ENCODE assay signal across 19 cellular contexts in genomic region chr19:35773020-35773809, GRCh38. TPM values are rescaled to one million over a fixed set of nuclear protein-coding genes. Genes with fewer than 3 reads are reported as not detected.
DNase-seq lines count a peak whose midpoint lies in the region; ATAC-seq, FAIRE-seq and TF ChIP-seq lines count a peak whose summit lies in the region.
"Had no signal": no experiment of that assay in that cellular context is flagged by ENCODE, and none has a peak within 500 bp of the region (broad histone marks: within the 10 kb centered on the region; RNA-seq: fewer than 3 reads in every experiment).

No MANE protein-coding gene starts in this region.

- ATAC-seq in IMR-90 (ENCODE audit: low read depth), result no peak
- no peak for ATAC-seq in K562
- no peak for ATAC-seq in HG03135 (IDR thresholded peaks at IDR 0.05; ENCODE audit: unreplicated experiment)
- ATAC-seq: pancreas, sciatic nerve, T-cell had no signal

- H2BK5ac ChIP-seq in IMR-90 (ENCODE audit: low read depth, low read length, poor library complexity, severe bottlenecking), result no peak overlapping the region

- no peak overlapping the region for H3K18ac ChIP-seq in IMR-90 (ENCODE audit: low read depth, low read length)

- no peak overlapping the region for H2BK15ac ChIP-seq in IMR-90 (ENCODE audit: low read depth, low read length)

- H4K20me1 ChIP-seq in IMR-90 (ENCODE audit: insufficient read depth, low read length), result no peaks in the 10 kb centered on the region
- H4K20me1 ChIP-seq in K562 (replicated peaks; ENCODE audit: control insufficient read depth, insufficient read depth, low read length), result no peaks in the 10 kb centered on the region; the same call in 1 of the 2 replicates

- H2BK120ac ChIP-seq in IMR-90 (ENCODE audit: low read depth, low read length), result no peak overlapping the region

- no peak overlapping the region for H3K4me2 ChIP-seq in IMR-90 (ENCODE audit: low read depth, low read length)
- H3K4me2 ChIP-seq in K562 (ENCODE audit: insufficient read depth, low read length), result no peak overlapping the region

- dilution Hi-C loops in IMR-90 (cut with HindIII; ENCODE audit: low sequenced_read_pairs, unreplicated experiment), result no loop called here

- in situ Hi-C loops in IMR-90 (cut with MboI; ENCODE audit: low sequenced_read_pairs) (no loop called here), K562 (cut with MboI) (no loop called here)

- H2AK9ac ChIP-seq in IMR-90 (replicated peaks; ENCODE audit: low read depth, low read length, poor library complexity), result no peak overlapping the region

- H3K79me1 ChIP-seq in IMR-90 (ENCODE audit: low read depth in 1 of 2, low read length in 2 of 2), result peaks cover 7 to 18% of the 10 kb centered on the region in 2 experiments

- H3K4me3 ChIP-seq in AG10803 (ENCODE audit: low read length) (no peak overlapping the region), IMR-90 (ENCODE audit: insufficient read depth, low read depth, low read length) (no peak overlapping the region), K562 (no peak overlapping the region)
- H3K4me3 ChIP-seq: coronary artery, pancreas, upper lobe of left lung had no signal

- H3K9me1 ChIP-seq in IMR-90 (ENCODE audit: insufficient read depth, low read length) (peaks cover 6% of the 10 kb centered on the region; the same call in 1 of the 2 replicates), K562 (ENCODE audit: control insufficient read depth, insufficient read depth, low read length) (peaks cover 3% of the 10 kb centered on the region)

- no peaks in the 10 kb centered on the region for H3K27me3 Mint-ChIP-seq in Calu3 (ENCODE audit: unreplicated experiment)
- H3K27me3 Mint-ChIP-seq: stimulated activated naive CD8-positive, alpha-beta T cell treated with anti-CD3 and anti-CD28 coated beads, Interleukin-15, Interleukin-2, amounts not matched to agents 100 ng/mL and 50 ng/mL, for 24 hours; T-cell had no signal

- no peak overlapping the region for H2BK20ac ChIP-seq in IMR-90 (ENCODE audit: low read depth, low read length)

- TF ChIP-seq RAD21 in IMR-90 (IDR thresholded peaks at IDR 0.05; ENCODE audit: low read length), result no peak
- TF ChIP-seq RAD21 in K562 (CRISPR knock-in tag; conservative IDR thresholded peaks at IDR 0.05 in 1 of 2, IDR thresholded peaks at IDR 0.05 in 1 of 2), result no peak

- H3K4me1 Mint-ChIP-seq in Calu3 (ENCODE audit: low read depth, unreplicated experiment), result peaks cover 13% of the 10 kb centered on the region

- no peak overlapping the region for H2AK5ac ChIP-seq in IMR-90 (ENCODE audit: low read depth, low read length)

- H3K4me3 Mint-ChIP-seq in Calu3 (ENCODE audit: low read depth, unreplicated experiment), result no peak overlapping the region

- H3K4ac ChIP-seq in IMR-90 (ENCODE audit: low read depth, low read length), result no peak overlapping the region

- intact Hi-C loops in IMR-90 (cut with micrococcal nuclease) (no loop called here), K562 (cut with micrococcal nuclease) (no loop called here), Calu3 (cut with micrococcal nuclease; ENCODE audit: unreplicated experiment) (no loop called here)

- H3K4me1 ChIP-seq in IMR-90 (ENCODE audit: control insufficient read depth, insufficient read depth, low read length) (peaks cover 6% of the 10 kb centered on the region), K562 (replicated peaks in 1 of 2; ENCODE audit: control insufficient read depth in 2 of 2, insufficient read depth in 2 of 2, low read length in 2 of 2) (peaks cover 10 to 25% of the 10 kb centered on the region in 2 experiments)
- H3K4me1 ChIP-seq: pancreas had no signal

- 67% methylated on average over 1 of the region's 9 CpGs; no CpG with 5 or more reads in 1 of the 2 experiments for WGBS in IMR-90 (ENCODE audit: extremely low coverage in 2 of 2, insufficient read length in 1 of 2), 2 experiments
- 16% methylated on average over 9 of the region's 9 CpGs for WGBS in K562 (ENCODE audit: insufficient coverage, low coverage, missing lambda C conversion rate)

- H2AFZ ChIP-seq in IMR-90 (replicated peaks; ENCODE audit: low read length, poor library complexity) (no peak overlapping the region), K562 (ENCODE audit: low read depth, low read length) (no peak overlapping the region)

- H3K27ac ChIP-seq in IMR-90 (ENCODE audit: insufficient read depth, low read length) (no peak overlapping the region), K562 (ENCODE audit: extremely low read depth, low read depth, low read length) (no peak overlapping the region)
- H3K27ac ChIP-seq: coronary artery, pancreas, upper lobe of left lung had no signal

- no peak overlapping the region for H4K8ac ChIP-seq in IMR-90 (ENCODE audit: low read depth in 2 of 2, low read length in 2 of 2)

- no peak overlapping the region for H3K14ac ChIP-seq in IMR-90 (replicated peaks; ENCODE audit: low read depth, low read length)

- POLR2A ChIA-PET in IMR-90 (lab: Charles Lee; ENCODE audit: unreplicated experiment), result no interaction called here
- POLR2A ChIA-PET in K562 (lab: Yijun Ruan, JAX), result interaction anchor here (0.6 to 1.4 kb wide), 4 partner anchors 13 to 71 kb away, joined by 3 to 9 read pairs (median 4); partner anchors contain the start of gene HSPB6

- no peak overlapping the region for H4K91ac ChIP-seq in IMR-90 (ENCODE audit: insufficient read depth, low read depth, low read length)

- peak; percentile 23 for FAIRE-seq in K562 (lab: Jason Lieb, UNC)
- FAIRE-seq: D721Med, pancreas had no signal

- H3K56ac ChIP-seq in IMR-90 (ENCODE audit: extremely low read depth, insufficient read depth, low read length), result no peak overlapping the region

- H3K79me2 ChIP-seq in K562 (ENCODE audit: control insufficient read depth, insufficient read depth, low read length), result peaks cover 5% of the 10 kb centered on the region; the same call in 1 of the 3 replicates

- peaks cover 29% of the 10 kb centered on the region for H3K36me3 Mint-ChIP-seq in Calu3 (ENCODE audit: insufficient read depth, unreplicated experiment)

- H3K23ac ChIP-seq in IMR-90 (ENCODE audit: low read depth, low read length), result no peak overlapping the region

- H3K27me3 ChIP-seq in IMR-90 (ENCODE audit: control insufficient read depth, insufficient read depth, low read length) (no peaks in the 10 kb centered on the region), K562 (ENCODE audit: control insufficient read depth in 2 of 2, insufficient read depth in 2 of 2, low read length in 2 of 2) (no peaks in the 10 kb centered on the region)
- H3K27me3 ChIP-seq: pancreas, upper lobe of left lung had no signal

- no peak overlapping the region for H4K5ac ChIP-seq in IMR-90 (ENCODE audit: low read depth, low read length)

- no peaks in the 10 kb centered on the region for H3K9me3 ChIP-seq in IMR-90 (ENCODE audit: control insufficient read depth, insufficient read depth, low read length)
- H3K9me3 ChIP-seq in K562 (replicated peaks; ENCODE audit: control insufficient read depth, insufficient read depth, low read depth, low read length), result no peaks in the 10 kb centered on the region
- H3K9me3 ChIP-seq: pancreas, upper lobe of left lung had no signal

- no peak overlapping the region for H3K27ac Mint-ChIP-seq in Calu3 (ENCODE audit: unreplicated experiment)
- H3K27ac Mint-ChIP-seq: stimulated activated naive CD8-positive, alpha-beta T cell treated with anti-CD3 and anti-CD28 coated beads, Interleukin-15, Interleukin-2, amounts not matched to agents 100 ng/mL and 50 ng/mL, for 24 hours; T-cell had no signal

- H3K36me3 ChIP-seq in IMR-90 (ENCODE audit: control insufficient read depth, insufficient read depth, low read length) (peaks cover 6% of the 10 kb centered on the region; the same call in 1 of the 2 replicates), K562 (ENCODE audit: control insufficient read depth, insufficient read depth, low read length) (peaks cover 12% of the 10 kb centered on the region; the same call in 2 of the 3 replicates)
- H3K36me3 ChIP-seq: pancreas had no signal

- H3K9ac ChIP-seq in IMR-90 (ENCODE audit: low read depth, low read length) (no peak overlapping the region), K562 (ENCODE audit: insufficient read depth in 1 of 2, low read depth in 2 of 2, low read length in 2 of 2) (no peak overlapping the region)

- TF ChIP-seq POLR2A in IMR-90 (IDR thresholded peaks at IDR 0.05; ENCODE audit: low read depth, low read length) (no peak), K562 (conservative IDR thresholded peaks at IDR 0.05) (no peak)

- TF ChIP-seq EP300 in K562 (IDR thresholded peaks at IDR 0.05; ENCODE audit: low read length), result no peak

- peak; percentile 19 for DNase-seq in AG10803 (ENCODE audit: low read depth)
- peak; percentile 23 for DNase-seq in IMR-90
- DNase-seq in K562 (ENCODE audit: extremely low read depth in 1 of 4, low spot score in 3 of 4), result no peak
- peak; percentile 75 for DNase-seq in glomerular visceral epithelial cell (ENCODE audit: extremely low spot score)
- DNase-seq in GM03348 (ENCODE audit: low spot score), result no peak
- no peak for DNase-seq in Calu3
- no peak for DNase-seq in NCI-H2029 treated with DMSO at 0.1 percent for 48 hours (lab: John Stamatoyannopoulos, UW)
- DNase-seq: activated CD4-positive, alpha-beta T cell treated with anti-CD3 and anti-CD28 coated beads, Interleukin-2, amount 50 U/mL, for 1 hour; activated naive CD4-positive, alpha-beta T cell treated with Interleukin-2 at 50 U/mL for 16 hours; AML-193; NCI-H1417 treated with DMSO at 0.1 percent for 48 hours; pancreas; T-cell; upper lobe of left lung had no signal

- TF ChIP-seq CTCF in AG10803 (conservative IDR thresholded peaks at IDR 0.05; ENCODE audit: low read length) (no peak), IMR-90 (conservative IDR thresholded peaks at IDR 0.05; ENCODE audit: low read depth, low read length) (no peak), K562 (IDR thresholded peaks at IDR 0.05 in 2 of 3, conservative IDR thresholded peaks at IDR 0.05 in 1 of 3; ENCODE audit: insufficient read depth in 2 of 3, low read depth in 1 of 3, low read length in 3 of 3) (no peak), Calu3 (IDR thresholded peaks at IDR 0.05; ENCODE audit: unreplicated experiment) (no peak)

- BruUV-seq in IMR-90 (replicated peaks; lab: Mats Ljungman, UMichigan), result no TSS peak
- no TSS peak for BruUV-seq in K562 (replicated peaks; lab: Mats Ljungman, UMichigan)
- no TSS peak for BruUV-seq in Calu3 (replicated peaks; lab: Mats Ljungman, UMichigan)

- CTCF ChIA-PET in IMR-90 (lab: Yijun Ruan, JAX), result no interaction called here
- CTCF ChIA-PET in K562 (lab: Yijun Ruan, JAX; ENCODE audit: low intra/inter-chr PET ratio), result interaction anchor here (0.6 kb wide), 1 partner anchor 13 kb away, joined by 3 read pairs; no protein-coding TSS in a partner anchor
- CTCF ChIA-PET in Calu3 (lab: Charles Lee), result interaction anchor here (1.2 to 1.3 kb wide), 2 partner anchors 46 to 109 kb away, joined by 5 to 6 read pairs; no protein-coding TSS in a partner anchor

- H3K9me3 Mint-ChIP-seq in Calu3 (ENCODE audit: low read depth, unreplicated experiment), result no peaks in the 10 kb centered on the region
- H3K9me3 Mint-ChIP-seq: stimulated activated naive CD8-positive, alpha-beta T cell treated with anti-CD3 and anti-CD28 coated beads, Interleukin-15, Interleukin-2, amounts not matched to agents 100 ng/mL and 50 ng/mL, for 24 hours; T-cell had no signal

RNA-seq across cellular contexts. Expression of gene ARHGAP33, which starts 2.1 kb away (rescaled TPM):
- total RNA-seq in IMR-90 (2012; rRNA removed), result 0.28 and 0.72 TPM in 2 replicates
- 11.9 and 16.3 TPM in 2 replicates for polyA plus RNA-seq in IMR-90 (2012; rRNA removed)
- 2.3 and 4.9 TPM in 2 replicates for polyA plus RNA-seq in IMR-90 (2012; cell fraction: cytosol; rRNA removed)
- 55.1 and 186 TPM in 2 replicates for polyA plus RNA-seq in IMR-90 (2012; cell fraction: nucleus; rRNA removed; ENCODE audit: low replicate concordance)
- 35.5 and 126 TPM in 2 replicates for total RNA-seq in K562 (2011; cell fraction: chromatin; rRNA removed; ENCODE audit: low replicate concordance)
- total RNA-seq in K562 (2011; cell fraction: nucleolus; rRNA removed), result 56.0 and 101 TPM in 2 replicates
- 38.6 and 40.3 TPM in 2 replicates for total RNA-seq in K562 (2011; cell fraction: nucleoplasm; rRNA removed)
- 1.2 and 3.3 TPM in 2 replicates for total RNA-seq in K562 (2014; rRNA removed)
- 0.41 and 1.0 TPM in 2 replicates for total RNA-seq in K562 (2014; rRNA removed; fragmentation: Illumina TruSeq; extraction: Trizol)
- total RNA-seq in K562 (2015; rRNA removed; fragmentation: Illumina TruSeq; extraction: Trizol), result 1.2 and 1.6 TPM in 2 replicates
- total RNA-seq in K562 (2021), result 13.0 and 26.6 TPM in 2 replicates
- polyA plus RNA-seq in K562 (2011; rRNA removed), result 1.9 and 10.4 TPM in 2 replicates
- polyA plus RNA-seq in K562 (2011; cell fraction: cytosol; rRNA removed), result 3.1 and 4.1 TPM in 2 replicates
- polyA plus RNA-seq in K562 (2011; cell fraction: nucleus; rRNA removed), result 68.3 and 69.9 TPM in 2 replicates
- polyA plus RNA-seq in K562 (2012), result 39.5 and 41.4 TPM in 2 replicates
- polyA plus RNA-seq in K562 (2014; fragmentation: Illumina TruSeq; extraction: Trizol), result 4.9 and 10.3 TPM in 2 replicates
- under 1 TPM in 1 of 2 experiments, not detected in 1; 0.06 TPM for polyA plus RNA-seq in K562 (2014; fragmentation: Nextera tagmentation; extraction: Ambion mirVana)
- 11.1 and 14.9 TPM in 2 replicates for polyA plus RNA-seq in K562 (2014; rRNA removed)
- polyA minus RNA-seq in K562 (2011; rRNA and poly(A)+ RNA removed), result 3.1 and 5.0 TPM in 2 replicates
- 2.6 and 4.1 TPM in 2 replicates for polyA minus RNA-seq in K562 (2011; cell fraction: cytosol; rRNA and poly(A)+ RNA removed)
- 21.0 and 24.0 TPM in 2 replicates for polyA minus RNA-seq in K562 (2011; cell fraction: nucleus; rRNA and poly(A)+ RNA removed)
- total RNA-seq in Calu3 (2022), result 16.8 and 27.0 TPM in 2 replicates

RNA-seq across cellular contexts. Expression of gene PROSER3, which starts 15.2 kb away (rescaled TPM):
- total RNA-seq in IMR-90 (2012; rRNA removed) (3.3 and 5.4 TPM in 2 replicates), K562 (2014; rRNA removed) (3.5 and 8.6 TPM in 2 replicates), K562 (2014; rRNA removed; fragmentation: Illumina TruSeq; extraction: Trizol) (4.2 and 5.1 TPM in 2 replicates), K562 (2015; rRNA removed; fragmentation: Illumina TruSeq; extraction: Trizol) (4.3 and 5.7 TPM in 2 replicates), K562 (2021) (33.2 and 39.5 TPM in 2 replicates), Calu3 (2022) (70.3 and 70.7 TPM in 2 replicates)
- polyA plus RNA-seq in IMR-90 (2012; rRNA removed) (17.9 and 21.8 TPM in 2 replicates), K562 (2011; rRNA removed) (6.3 and 14.0 TPM in 2 replicates), K562 (2014; fragmentation: Illumina TruSeq; extraction: Trizol) (32.4 and 33.3 TPM in 2 replicates), K562 (2014; fragmentation: Nextera tagmentation; extraction: Ambion mirVana) (1 to 10 TPM; 1.0 to 1.5 TPM), K562 (2014; rRNA removed) (12.8 and 14.7 TPM in 2 replicates)
- 8.2 and 11.7 TPM in 2 replicates for polyA plus RNA-seq in IMR-90 (2012; cell fraction: cytosol; rRNA removed)
- 49.4 and 79.7 TPM in 2 replicates for polyA plus RNA-seq in IMR-90 (2012; cell fraction: nucleus; rRNA removed; ENCODE audit: low replicate concordance)
- total RNA-seq in K562 (2011; cell fraction: chromatin; rRNA removed; ENCODE audit: low replicate concordance), result 64.1 and 158 TPM in 2 replicates
- total RNA-seq in K562 (2011; cell fraction: nucleolus; rRNA removed), result 52.5 and 58.5 TPM in 2 replicates
- 66.7 and 109 TPM in 2 replicates for total RNA-seq in K562 (2011; cell fraction: nucleoplasm; rRNA removed)
- 7.7 and 11.7 TPM in 2 replicates for polyA plus RNA-seq in K562 (2011; cell fraction: cytosol; rRNA removed)
- polyA plus RNA-seq in K562 (2011; cell fraction: nucleus; rRNA removed), result 29.7 and 50.1 TPM in 2 replicates
- polyA plus RNA-seq in K562 (2012), result 17.2 and 22.4 TPM in 2 replicates
- 9.2 and 10.3 TPM in 2 replicates for polyA minus RNA-seq in K562 (2011; rRNA and poly(A)+ RNA removed)
- polyA minus RNA-seq in K562 (2011; cell fraction: cytosol; rRNA and poly(A)+ RNA removed), result 15.5 and 16.1 TPM in 2 replicates
- 10.3 and 12.0 TPM in 2 replicates for polyA minus RNA-seq in K562 (2011; cell fraction: nucleus; rRNA and poly(A)+ RNA removed)

RNA-seq across cellular contexts. Expression of gene HSPB6, which starts 16.4 kb away (rescaled TPM):
- 5.7 and 6.9 TPM in 2 replicates for total RNA-seq in IMR-90 (2012; rRNA removed)
- polyA plus RNA-seq in IMR-90 (2012; rRNA removed), result 188 and 206 TPM in 2 replicates
- polyA plus RNA-seq in IMR-90 (2012; cell fraction: cytosol; rRNA removed), result 289 and 477 TPM in 2 replicates
- 108 and 164 TPM in 2 replicates for polyA plus RNA-seq in IMR-90 (2012; cell fraction: nucleus; rRNA removed; ENCODE audit: low replicate concordance)
- total RNA-seq in K562 (2011; cell fraction: chromatin; rRNA removed; ENCODE audit: low replicate concordance), result 0.32 TPM in 1 of 2 replicates, not detected in the other
- total RNA-seq in K562 (2011; cell fraction: nucleolus; rRNA removed), result 0.50 and 0.92 TPM in 2 replicates
- total RNA-seq in K562 (2011; cell fraction: nucleoplasm; rRNA removed), result not detected in 2 replicates
- not detected in 2 replicates for total RNA-seq in K562 (2014; rRNA removed)
- not detected in 2 replicates for total RNA-seq in K562 (2014; rRNA removed; fragmentation: Illumina TruSeq; extraction: Trizol)
- total RNA-seq in K562 (2015; rRNA removed; fragmentation: Illumina TruSeq; extraction: Trizol), result not detected in 2 replicates
- total RNA-seq in K562 (2021), result 0.40 and 0.55 TPM in 2 replicates
- polyA plus RNA-seq in K562 (2011; rRNA removed), result 0.05 TPM in 1 of 2 replicates, not detected in the other
- 0.10 and 0.13 TPM in 2 replicates for polyA plus RNA-seq in K562 (2011; cell fraction: cytosol; rRNA removed)
- polyA plus RNA-seq in K562 (2011; cell fraction: nucleus; rRNA removed), result 0.24 and 0.63 TPM in 2 replicates
- polyA plus RNA-seq in K562 (2012), result 0.07 and 0.51 TPM in 2 replicates
- 0.14 TPM in 1 of 2 replicates, not detected in the other for polyA plus RNA-seq in K562 (2014; fragmentation: Illumina TruSeq; extraction: Trizol)
- not detected for polyA plus RNA-seq in K562 (2014; fragmentation: Nextera tagmentation; extraction: Ambion mirVana)
- polyA plus RNA-seq in K562 (2014; rRNA removed), result not detected in 2 replicates
- 0.15 TPM in 1 of 2 replicates, not detected in the other for polyA minus RNA-seq in K562 (2011; rRNA and poly(A)+ RNA removed)
- polyA minus RNA-seq in K562 (2011; cell fraction: cytosol; rRNA and poly(A)+ RNA removed), result not detected in 2 replicates
- 0.22 TPM in 1 of 2 replicates, not detected in the other for polyA minus RNA-seq in K562 (2011; cell fraction: nucleus; rRNA and poly(A)+ RNA removed)
- total RNA-seq in Calu3 (2022), result 0.71 and 0.93 TPM in 2 replicates

RNA-seq across cellular contexts. Expression of gene LIN37, which starts 24.8 kb away (rescaled TPM):
- total RNA-seq in IMR-90 (2012; rRNA removed), result 12.7 and 12.8 TPM in 2 replicates
- 17.2 and 23.1 TPM in 2 replicates for polyA plus RNA-seq in IMR-90 (2012; rRNA removed)
- polyA plus RNA-seq in IMR-90 (2012; cell fraction: cytosol; rRNA removed), result 23.5 and 32.0 TPM in 2 replicates
- polyA plus RNA-seq in IMR-90 (2012; cell fraction: nucleus; rRNA removed; ENCODE audit: low replicate concordance), result 62.1 and 105 TPM in 2 replicates
- total RNA-seq in K562 (2011; cell fraction: chromatin; rRNA removed; ENCODE audit: low replicate concordance), result 16.9 and 59.4 TPM in 2 replicates
- total RNA-seq in K562 (2011; cell fraction: nucleolus; rRNA removed), result 32.5 and 40.4 TPM in 2 replicates
- total RNA-seq in K562 (2011; cell fraction: nucleoplasm; rRNA removed), result 22.7 and 31.1 TPM in 2 replicates
- total RNA-seq in K562 (2014; rRNA removed), result 7.7 and 10.3 TPM in 2 replicates
- total RNA-seq in K562 (2014; rRNA removed; fragmentation: Illumina TruSeq; extraction: Trizol), result 5.0 and 5.7 TPM in 2 replicates
- total RNA-seq in K562 (2015; rRNA removed; fragmentation: Illumina TruSeq; extraction: Trizol), result 8.5 and 8.6 TPM in 2 replicates
- 9.2 TPM in 2 replicates for total RNA-seq in K562 (2021)
- polyA plus RNA-seq in K562 (2011; rRNA removed), result 4.4 and 8.7 TPM in 2 replicates
- 11.6 and 13.7 TPM in 2 replicates for polyA plus RNA-seq in K562 (2011; cell fraction: cytosol; rRNA removed)
- 45.6 and 54.7 TPM in 2 replicates for polyA plus RNA-seq in K562 (2011; cell fraction: nucleus; rRNA removed)
- polyA plus RNA-seq in K562 (2012), result 7.4 and 16.7 TPM in 2 replicates
- 11.5 and 14.4 TPM in 2 replicates for polyA plus RNA-seq in K562 (2014; fragmentation: Illumina TruSeq; extraction: Trizol)
- polyA plus RNA-seq in K562 (2014; fragmentation: Nextera tagmentation; extraction: Ambion mirVana), result 1 to 10 TPM; 1.2 to 3.1 TPM
- polyA plus RNA-seq in K562 (2014; rRNA removed), result 9.0 and 12.5 TPM in 2 replicates
- 4.6 and 4.8 TPM in 2 replicates for polyA minus RNA-seq in K562 (2011; rRNA and poly(A)+ RNA removed)
- 12.8 and 14.8 TPM in 2 replicates for polyA minus RNA-seq in K562 (2011; cell fraction: cytosol; rRNA and poly(A)+ RNA removed)
- polyA minus RNA-seq in K562 (2011; cell fraction: nucleus; rRNA and poly(A)+ RNA removed), result 13.2 and 21.9 TPM in 2 replicates
- 12.4 and 15.9 TPM in 2 replicates for total RNA-seq in Calu3 (2022)

RNA-seq across cellular contexts. Expression of gene PSENEN, which starts 27.8 kb away (rescaled TPM):
- total RNA-seq in IMR-90 (2012; rRNA removed) (8.6 and 9.0 TPM in 2 replicates), K562 (2014; rRNA removed) (42.3 and 49.6 TPM in 2 replicates), K562 (2014; rRNA removed; fragmentation: Illumina TruSeq; extraction: Trizol) (48.0 and 53.3 TPM in 2 replicates), K562 (2015; rRNA removed; fragmentation: Illumina TruSeq; extraction: Trizol) (59.0 and 61.1 TPM in 2 replicates), K562 (2021) (63.1 and 65.7 TPM in 2 replicates), Calu3 (2022) (114 and 126 TPM in 2 replicates)
- polyA plus RNA-seq in IMR-90 (2012; rRNA removed) (47.0 and 59.1 TPM in 2 replicates), K562 (2011; rRNA removed) (29.6 and 34.5 TPM in 2 replicates), K562 (2014; fragmentation: Illumina TruSeq; extraction: Trizol) (54.2 and 58.6 TPM in 2 replicates), K562 (2014; fragmentation: Nextera tagmentation; extraction: Ambion mirVana) (100 to 1,000 TPM; 261 to 299 TPM), K562 (2014; rRNA removed) (76.5 and 79.2 TPM in 2 replicates)
- 37.3 and 47.2 TPM in 2 replicates for polyA plus RNA-seq in IMR-90 (2012; cell fraction: cytosol; rRNA removed)
- polyA plus RNA-seq in IMR-90 (2012; cell fraction: nucleus; rRNA removed; ENCODE audit: low replicate concordance), result 8.1 and 11.5 TPM in 2 replicates
- total RNA-seq in K562 (2011; cell fraction: chromatin; rRNA removed; ENCODE audit: low replicate concordance), result 14.8 and 25.8 TPM in 2 replicates
- total RNA-seq in K562 (2011; cell fraction: nucleolus; rRNA removed), result 38.7 and 45.7 TPM in 2 replicates
- total RNA-seq in K562 (2011; cell fraction: nucleoplasm; rRNA removed), result 23.4 and 27.6 TPM in 2 replicates
- 47.5 and 76.3 TPM in 2 replicates for polyA plus RNA-seq in K562 (2011; cell fraction: cytosol; rRNA removed)
- 25.2 and 26.0 TPM in 2 replicates for polyA plus RNA-seq in K562 (2011; cell fraction: nucleus; rRNA removed)
- 61.9 and 63.5 TPM in 2 replicates for polyA plus RNA-seq in K562 (2012)
- polyA minus RNA-seq in K562 (2011; rRNA and poly(A)+ RNA removed), result 22.1 and 30.1 TPM in 2 replicates
- 10.7 and 13.5 TPM in 2 replicates for polyA minus RNA-seq in K562 (2011; cell fraction: cytosol; rRNA and poly(A)+ RNA removed)
- 5.4 and 7.6 TPM in 2 replicates for polyA minus RNA-seq in K562 (2011; cell fraction: nucleus; rRNA and poly(A)+ RNA removed)

Comparison
In these comparisons a context has a peak if more than half of its experiments do, and no peak if none do; other contexts are left out.
1. DNase-seq: peak in AG10803 (single experiment), IMR-90 (single experiment) and glomerular visceral epithelial cell (single experiment); none in K562 (0 of 4), GM03348 (single experiment), Calu3 (single experiment) and NCI-H2029 treated with DMSO at 0.1 percent for 48 hours (single experiment).